ENCODE assay signal across 23 cellular contexts in the genomic region with DNA sequence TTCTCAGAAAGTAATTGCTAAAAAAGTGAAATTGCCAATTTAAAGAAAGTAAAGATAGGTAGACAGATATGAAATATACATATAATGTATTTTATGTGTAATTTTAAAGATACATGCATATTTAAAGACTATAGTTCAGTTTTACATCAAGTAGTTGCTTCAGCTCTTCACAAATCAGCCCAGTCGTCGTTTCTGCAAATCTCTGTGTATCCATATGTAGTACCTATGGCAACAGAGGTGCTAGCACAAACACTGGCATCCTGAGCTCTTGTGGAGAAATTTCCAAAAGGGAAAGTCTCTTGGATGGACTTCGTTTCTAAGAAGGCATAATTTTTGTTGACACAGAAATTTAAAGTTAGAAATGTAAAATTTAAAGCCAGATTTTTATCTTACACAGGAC.
"Had no signal": no experiment of that assay in that cellular context is flagged by ENCODE, and none has a peak within 500 bp of the region (broad histone marks: within the 10 kb centered on the region; RNA-seq: fewer than 3 reads in every experiment).

No MANE protein-coding gene starts in this region.

- ATAC-seq: left ventricle myocardium superior; mucosa of descending colon; natural killer cell treated with Interleukin-12 subunit alpha and Interleukin-12 subunit beta and Interleukin-15 and Interleukin-18, amount 100 ng/mL, for 72 hours; right lobe of liver; stimulated activated naive B cell treated with anti-CD40 and anti-IgM and Interleukin-4, amounts not matched to agents 10 μg/mL and 1 μg/mL and 100 μg/mL, for 72 hours had no signal

- DNase-seq: cortex of kidney; effector CD4-positive, alpha-beta T cell; hypothalamus; left ventricle myocardium superior; mucosa of descending colon; naive B cell; right lobe of liver; small intestine; stimulated activated CD4-positive, alpha-beta T cell treated with anti-CD3 and anti-CD28 coated beads, Interleukin-15, amount 100 ng/mL, for 24 hours; stimulated activated CD4-positive, alpha-beta T cell treated with anti-CD3 and anti-CD28 coated beads, Interleukin-2, amount 100 ng/mL, for 48 hours; stimulated activated naive B cell treated with anti-CD40 and anti-IgM and Interleukin-4, amounts not matched to agents 10 μg/mL and 1 μg/mL and 100 μg/mL, for 72 hours; upper lobe of left lung had no signal

- H3K79me2 ChIP-seq: parathyroid adenoma had no signal

- H3K4me3 Mint-ChIP-seq: memory B cell; mesothelial cell of epicardium; naive B cell; natural killer cell treated with Interleukin-12 subunit alpha and Interleukin-12 subunit beta and Interleukin-15 and Interleukin-18, amount 100 ng/mL, for 72 hours; neural crest cell; stimulated activated naive B cell treated with anti-CD40 and anti-IgM and Interleukin-4, amounts not matched to agents 10 μg/mL and 1 μg/mL and 100 μg/mL, for 72 hours; stimulated activated naive CD8-positive, alpha-beta T cell treated with anti-CD3 and anti-CD28 coated beads, Interleukin-15, Interleukin-2, amounts not matched to agents 100 ng/mL and 50 ng/mL, for 24 hours had no signal

- H3K27me3 ChIP-seq: neutrophil, right lobe of liver, tibial nerve, upper lobe of left lung had no signal

- H3K36me3 ChIP-seq: neutrophil, right lobe of liver, thoracic aorta, tibial nerve, upper lobe of left lung had no signal

- H2AFZ ChIP-seq: parathyroid adenoma had no signal

- H3K4me3 ChIP-seq: lung, mucosa of descending colon, right lobe of liver, thoracic aorta, tibial nerve, upper lobe of left lung had no signal

- H3K27ac Mint-ChIP-seq: memory B cell; mesothelial cell of epicardium; naive B cell; natural killer cell treated with Interleukin-12 subunit alpha and Interleukin-12 subunit beta and Interleukin-15 and Interleukin-18, amount 100 ng/mL, for 72 hours; progenitor cell of endocrine pancreas; stimulated activated naive B cell treated with anti-CD40 and anti-IgM and Interleukin-4, amounts not matched to agents 10 μg/mL and 1 μg/mL and 100 μg/mL, for 72 hours; stimulated activated naive CD8-positive, alpha-beta T cell treated with anti-CD3 and anti-CD28 coated beads, Interleukin-15, Interleukin-2, amounts not matched to agents 100 ng/mL and 50 ng/mL, for 24 hours had no signal

- H3K4me1 ChIP-seq: parathyroid adenoma, right lobe of liver, tibial nerve, upper lobe of left lung had no signal

- H3K27me3 Mint-ChIP-seq: memory B cell; naive B cell; natural killer cell treated with Interleukin-12 subunit alpha and Interleukin-12 subunit beta and Interleukin-15 and Interleukin-18, amount 100 ng/mL, for 72 hours; progenitor cell of endocrine pancreas; stimulated activated naive B cell treated with anti-CD40 and anti-IgM and Interleukin-4, amounts not matched to agents 10 μg/mL and 1 μg/mL and 100 μg/mL, for 72 hours; stimulated activated naive CD8-positive, alpha-beta T cell treated with anti-CD3 and anti-CD28 coated beads, Interleukin-15, Interleukin-2, amounts not matched to agents 100 ng/mL and 50 ng/mL, for 24 hours had no signal

- H3K9me3 ChIP-seq: neutrophil, right lobe of liver, thoracic aorta had no signal

- H3K36me3 Mint-ChIP-seq: memory B cell; naive B cell; stimulated activated naive B cell treated with anti-CD40 and anti-IgM and Interleukin-4, amounts not matched to agents 10 μg/mL and 1 μg/mL and 100 μg/mL, for 72 hours had no signal

- H3K9ac ChIP-seq: parathyroid adenoma had no signal

- H3K27ac ChIP-seq: neutrophil, parathyroid adenoma, right lobe of liver, thoracic aorta, tibial nerve, upper lobe of left lung had no signal

- H3K4me1 Mint-ChIP-seq: memory B cell; mesothelial cell of epicardium; naive B cell; neural crest cell; stimulated activated naive B cell treated with anti-CD40 and anti-IgM and Interleukin-4, amounts not matched to agents 10 μg/mL and 1 μg/mL and 100 μg/mL, for 72 hours had no signal
